11 cellular contexts compared by ENCODE assay signal in genomic region chr16:81652798-81653505, GRCh38.
DNase-seq lines count a peak whose midpoint lies in the region; ATAC-seq, FAIRE-seq and TF ChIP-seq lines count a peak whose summit lies in the region.
"Had no signal": no experiment of that assay in that cellular context is flagged by ENCODE, and none has a peak within 500 bp of the region (broad histone marks: within the 10 kb centered on the region; RNA-seq: fewer than 3 reads in every experiment).

No MANE protein-coding gene starts in this region.

- peaks cover 2% of the 10 kb centered on the region for H3K4me1 Mint-ChIP-seq in activated CD4-positive, alpha-beta memory T cell treated with anti-CD3 and anti-CD28 coated beads, Interleukin-2, amount 10 ng/mL, durations not matched to agents 7 days and 5 days

- no peak for TF ChIP-seq POLR2A in transverse colon (IDR thresholded peaks at IDR 0.05)

- H3K27ac ChIP-seq in KMS-11, result peak overlapping the region; percentile 92
- H3K27ac ChIP-seq in RWPE1, result peak overlapping the region; percentile 29; the same call in 1 of the 2 replicates
- H3K27ac ChIP-seq in transverse colon, result peak overlapping the region; percentile 73 to 82 (median 76)
- H3K27ac ChIP-seq in SK-N-SH (ENCODE audit: low read depth in 2 of 2, low read length in 1 of 2), result no peak overlapping the region

- H3K27me3 Mint-ChIP-seq in activated CD4-positive, alpha-beta memory T cell treated with anti-CD3 and anti-CD28 coated beads, Interleukin-2, amount 10 ng/mL, durations not matched to agents 7 days and 5 days, result no peaks in the 10 kb centered on the region
- H3K27me3 Mint-ChIP-seq: activated B cell treated with CpG ODN at 0.5 μM for 24 hours had no signal

- TF ChIP-seq EP300 in transverse colon (IDR thresholded peaks at IDR 0.05; ENCODE audit: low read depth), result no peak
- no peak for TF ChIP-seq EP300 in SK-N-SH (IDR thresholded peaks at IDR 0.05; ENCODE audit: borderline replicate concordance in 1 of 2, low read depth in 1 of 2, low read length in 1 of 2)

- H3K9ac ChIP-seq in KMS-11 (peak overlapping the region; percentile 57), SK-N-SH (no peak overlapping the region)

- 65 to 74% methylated on average over 7 to 21 of the region's 21 CpGs for WGBS in transverse colon (ENCODE audit: low coverage in 1 of 2), 2 donors
- 95% methylated on average over 19 of the region's 21 CpGs for WGBS in SK-N-SH (ENCODE audit: low lambda C conversion rate)

- DNase-seq in GM19239 (ENCODE audit: insufficient read length, low spot score) (peak; percentile 51), RWPE1 (ENCODE audit: low spot score) (no peak), transverse colon (peak; percentile 34), SK-N-SH (no peak)
- DNase-seq in activated CD4-positive, alpha-beta memory T cell treated with anti-CD3 and anti-CD28 coated beads, Interleukin-2, amount 10 ng/mL, durations not matched to agents 7 days and 5 days, result no peak
- DNase-seq: activated B cell treated with CpG ODN at 0.5 μM for 24 hours, heart right ventricle, occipital lobe had no signal

- FAIRE-seq in GM19239 (lab: Jason Lieb, UNC), result peak; percentile 45
- FAIRE-seq: bronchial epithelial cell had no signal

- H2AFZ ChIP-seq in KMS-11 (ENCODE audit: low read depth), result no peak overlapping the region
- H2AFZ ChIP-seq in SK-N-SH (ENCODE audit: low read depth), result no peak overlapping the region

- no peak for ATAC-seq in HG02884 (IDR thresholded peaks at IDR 0.05; ENCODE audit: unreplicated experiment)

- H3K4me2 ChIP-seq in KMS-11 (peak overlapping the region; percentile 100), SK-N-SH (no peak overlapping the region)

- no peaks in the 10 kb centered on the region for H3K9me2 ChIP-seq in SK-N-SH

- H3K4me1 ChIP-seq in KMS-11 (ENCODE audit: low read depth, poor library complexity, severe bottlenecking), result peaks cover 96% of the 10 kb centered on the region
- H3K4me1 ChIP-seq in transverse colon, result peaks cover 3 to 42% (median 9%) of the 10 kb centered on the region in 4 donors
- peaks cover 0 to 11% of the 10 kb centered on the region in 2 experiments; a peak in 1 of 4 replicates for H3K4me1 ChIP-seq in SK-N-SH (ENCODE audit: control insufficient read depth in 1 of 2, insufficient read depth in 2 of 2, low read depth in 1 of 2, low read length in 1 of 2)

- H3K9me3 Mint-ChIP-seq in activated CD4-positive, alpha-beta memory T cell treated with anti-CD3 and anti-CD28 coated beads, Interleukin-2, amount 10 ng/mL, durations not matched to agents 7 days and 5 days, result no peaks in the 10 kb centered on the region
- H3K9me3 Mint-ChIP-seq: activated B cell treated with CpG ODN at 0.5 μM for 24 hours had no signal

- H3K79me2 ChIP-seq in KMS-11 (ENCODE audit: insufficient read depth, low read depth) (peaks cover 65% of the 10 kb centered on the region), SK-N-SH (ENCODE audit: insufficient read depth) (no peaks in the 10 kb centered on the region)

- no peak overlapping the region for H3K4me3 Mint-ChIP-seq in activated CD4-positive, alpha-beta memory T cell treated with anti-CD3 and anti-CD28 coated beads, Interleukin-2, amount 10 ng/mL, durations not matched to agents 7 days and 5 days
- H3K4me3 Mint-ChIP-seq: activated B cell treated with CpG ODN at 0.5 μM for 24 hours had no signal

- H3K27me3 ChIP-seq in KMS-11 (ENCODE audit: insufficient read depth, low read depth), result no peaks in the 10 kb centered on the region
- H3K27me3 ChIP-seq in transverse colon, result no peaks in the 10 kb centered on the region
- no peaks in the 10 kb centered on the region for H3K27me3 ChIP-seq in SK-N-SH (ENCODE audit: insufficient read depth)
- H3K27me3 ChIP-seq: heart right ventricle had no signal

- H3K36me3 ChIP-seq in KMS-11 (ENCODE audit: insufficient read depth) (no peaks in the 10 kb centered on the region; the same call in none of the 2 replicates), transverse colon (peaks cover 0 to 9% (median 2%) of the 10 kb centered on the region in 4 donors), SK-N-SH (replicated peaks in 1 of 2; ENCODE audit: control insufficient read depth in 1 of 2, insufficient read depth in 2 of 2, low read length in 1 of 2) (peaks cover 0 to 16% of the 10 kb centered on the region in 2 experiments)

- no peaks in the 10 kb centered on the region for H3F3A ChIP-seq in SK-N-SH (replicated peaks; ENCODE audit: insufficient read depth)

- CTCF ChIA-PET in RWPE1 (lab: Yijun Ruan, JAX) (interaction anchor here (0.6 kb wide), 1 partner anchor 44 kb away, joined by 3 read pairs; no protein-coding TSS in a partner anchor), SK-N-SH (lab: Yijun Ruan, JAX) (no interaction called here)
- CTCF ChIA-PET in activated CD4-positive, alpha-beta memory T cell treated with anti-CD3 and anti-CD28 coated beads, Interleukin-2, amount 10 ng/mL, durations not matched to agents 7 days and 5 days (lab: Charles Lee), result interaction anchor here (2.2 kb wide), 1 partner anchor 77 kb away, joined by 5 read pairs; no protein-coding TSS in a partner anchor

- in situ Hi-C loops in transverse colon (cut with MboI; ENCODE audit: low pct_ligation_motif_present in 1 of 4, low pct_unique_long_range_greater_than_20kb in 1 of 4, low sequenced_read_pairs in 3 of 4), result no loop called here

- no peaks in the 10 kb centered on the region for H3K36me3 Mint-ChIP-seq in activated CD4-positive, alpha-beta memory T cell treated with anti-CD3 and anti-CD28 coated beads, Interleukin-2, amount 10 ng/mL, durations not matched to agents 7 days and 5 days (ENCODE audit: low read depth)

- H3K27ac Mint-ChIP-seq in activated CD4-positive, alpha-beta memory T cell treated with anti-CD3 and anti-CD28 coated beads, Interleukin-2, amount 10 ng/mL, durations not matched to agents 7 days and 5 days, result no peak overlapping the region
- H3K27ac Mint-ChIP-seq: activated B cell treated with CpG ODN at 0.5 μM for 24 hours had no signal

- POLR2A ChIA-PET in RWPE1 (lab: Yijun Ruan, JAX; ENCODE audit: low non-redundant PET), result no interaction called here
- POLR2A ChIA-PET in SK-N-SH (lab: Yijun Ruan, JAX), result no interaction called here
- POLR2A ChIA-PET in activated CD4-positive, alpha-beta memory T cell treated with anti-CD3 and anti-CD28 coated beads, Interleukin-2, amount 10 ng/mL, durations not matched to agents 7 days and 5 days (lab: Charles Lee), result no interaction called here

- no peak for TF ChIP-seq CTCF in KMS-11 (conservative IDR thresholded peaks at IDR 0.05; ENCODE audit: low read depth, low read length)
- no peak for TF ChIP-seq CTCF in RWPE1 (conservative IDR thresholded peaks at IDR 0.05; ENCODE audit: low read depth)
- TF ChIP-seq CTCF in transverse colon (IDR thresholded peaks at IDR 0.05), result no peak
- no peak for TF ChIP-seq CTCF in SK-N-SH (IDR thresholded peaks at IDR 0.05)

- TF ChIP-seq RAD21 in SK-N-SH (IDR thresholded peaks at IDR 0.05; ENCODE audit: low read length), result no peak

- H3K4me3 ChIP-seq in KMS-11 (IDR thresholded peaks at IDR 0.05; ENCODE audit: insufficient read depth, low read depth, low read length) (peak overlapping the region; percentile 25), transverse colon (peak overlapping the region in 3 of 4 donors; percentile 6 to 34 (median 11)), SK-N-SH (ENCODE audit: low read depth in 2 of 2, low read length in 1 of 2) (no peak overlapping the region)

- no peaks in the 10 kb centered on the region for H4K20me1 ChIP-seq in KMS-11 (ENCODE audit: insufficient read depth)
- no peaks in the 10 kb centered on the region for H4K20me1 ChIP-seq in SK-N-SH (ENCODE audit: insufficient read depth)

- intact Hi-C loops in transverse colon (cut with DNase I; ENCODE audit: low total_unique reads), result no loop called here

- H3K9me3 ChIP-seq in transverse colon, result no peaks in the 10 kb centered on the region
- no peaks in the 10 kb centered on the region for H3K9me3 ChIP-seq in SK-N-SH
- H3K9me3 ChIP-seq: heart right ventricle had no signal

TF ChIP-seq in SK-N-SH, 30 proteins besides CTCF, POLR2A, EP300 and RAD21:
- no peak for TF ChIP-seq EZH2phosphoT487 (IDR thresholded peaks at IDR 0.05; ENCODE audit: borderline replicate concordance, low read depth)
- TF ChIP-seq PBX3 (IDR thresholded peaks at IDR 0.05), result no peak
- no peak for TF ChIP-seq FOSL2 (IDR thresholded peaks at IDR 0.05; ENCODE audit: borderline replicate concordance, low read depth)
- TF ChIP-seq, protein P1, sequence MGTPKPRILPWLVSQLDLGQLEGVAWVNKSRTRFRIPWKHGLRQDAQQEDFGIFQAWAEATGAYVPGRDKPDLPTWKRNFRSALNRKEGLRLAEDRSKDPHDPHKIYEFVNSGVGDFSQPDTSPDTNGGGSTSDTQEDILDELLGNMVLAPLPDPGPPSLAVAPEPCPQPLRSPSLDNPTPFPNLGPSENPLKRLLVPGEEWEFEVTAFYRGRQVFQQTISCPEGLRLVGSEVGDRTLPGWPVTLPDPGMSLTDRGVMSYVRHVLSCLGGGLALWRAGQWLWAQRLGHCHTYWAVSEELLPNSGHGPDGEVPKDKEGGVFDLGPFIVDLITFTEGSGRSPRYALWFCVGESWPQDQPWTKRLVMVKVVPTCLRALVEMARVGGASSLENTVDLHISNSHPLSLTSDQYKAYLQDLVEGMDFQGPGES (IDR thresholded peaks at IDR 0.05; ENCODE audit: low read depth, low read length), result no peak

Comparison
In these comparisons a context has a peak if more than half of its experiments do, and no peak if none do; other contexts are left out.
1. DNase-seq: peak in GM19239 (single experiment) and transverse colon (single experiment); none in RWPE1 (single experiment), SK-N-SH (single experiment) and activated CD4-positive, alpha-beta memory T cell treated with anti-CD3 and anti-CD28 coated beads, Interleukin-2, amount 10 ng/mL, durations not matched to agents 7 days and 5 days (single experiment).
2. H3K27ac ChIP-seq: peak in KMS-11 (single experiment), RWPE1 (single experiment) and transverse colon (4 of 4); none in SK-N-SH (0 of 2).
3. H3K4me3 ChIP-seq: peak in KMS-11 (single experiment) and transverse colon (3 of 4); none in SK-N-SH (0 of 2).